33 cellular contexts compared by ENCODE assay signal in the genomic region with DNA sequence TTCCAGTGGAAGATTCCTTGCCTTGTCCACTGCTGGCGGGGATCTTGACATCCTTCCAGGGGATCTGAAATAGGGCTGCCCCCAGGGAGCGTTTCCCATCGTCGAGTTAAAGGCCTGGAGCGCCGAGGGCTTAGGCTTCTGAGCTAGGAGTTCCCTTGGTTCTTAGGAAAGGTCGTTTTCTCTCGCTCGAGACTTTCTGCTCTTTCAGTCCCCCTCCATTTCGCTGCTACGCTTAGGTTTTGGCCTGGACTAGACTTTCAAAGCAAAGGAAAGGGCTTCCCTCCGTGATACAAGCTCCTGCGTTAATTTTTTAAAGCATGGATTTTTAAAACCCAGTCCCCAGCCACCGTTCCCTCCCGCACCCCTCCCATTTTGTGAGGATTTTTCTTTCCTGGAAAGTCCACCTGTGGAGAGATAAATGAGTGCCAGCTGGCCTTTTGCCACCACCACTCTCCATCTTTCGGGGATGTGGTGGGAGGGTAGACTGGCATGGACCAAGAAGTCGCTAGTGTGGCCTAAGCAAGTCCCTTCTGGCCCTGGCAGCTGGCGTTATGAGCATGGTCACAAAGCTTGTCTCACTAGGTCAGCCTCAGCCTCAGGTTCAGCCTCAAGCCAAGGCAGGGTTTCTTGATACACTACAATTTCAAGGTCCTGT. TPM values are rescaled to one million over a fixed set of nuclear protein-coding genes. Genes with fewer than 3 reads are reported as not detected.
A peak's percentile ranks its signal among the peaks of the same experiment; 100 is the strongest.
DNase-seq lines count a peak whose midpoint lies in the region; ATAC-seq and TF ChIP-seq lines count a peak whose summit lies in the region.
"Had no signal": no experiment of that assay in that cellular context is flagged by ENCODE, and none has a peak within 500 bp of the region (broad histone marks: within the 10 kb centered on the region; RNA-seq: fewer than 3 reads in every experiment).

No MANE protein-coding gene starts in this region.

- 18 to 22% methylated on average over 17 to 18 of the region's 18 CpGs for WGBS in testis, 2 donors

- DNase-seq in ELF-1 (ENCODE audit: low read depth, low spot score) (peak; percentile 12), NCI-H69 (lab: John Stamatoyannopoulos, UW) (peak; percentile 16), glutamatergic neuron (peak; percentile 49), mucosa of descending colon (peak; percentile 72 to 74 (median 74)), testis (no peak), UCSD-AML1 (lab: John Stamatoyannopoulos, UW; ENCODE audit: unreplicated experiment) (no peak)
- DNase-seq: 8988T; activated CD8-positive, alpha-beta memory T cell treated with anti-CD3 and anti-CD28 coated beads, Interleukin-2, amount 50 U/mL, for 4 hours; activated naive CD4-positive, alpha-beta T cell treated with anti-CD3 and anti-CD28 coated beads, Interleukin-2, amount 50 U/mL, for 16 hours; amniotic stem cell; effector CD8-positive, alpha-beta T cell; head of caudate nucleus; Kasumi-1; left ventricle myocardium superior; MV-4-11; naive thymus-derived CD4-positive, alpha-beta T cell; NCI-H146; NCI-H2107; PC-9; SIG-M5; spleen; SW 1271 had no signal

- ATAC-seq in mucosa of descending colon: peak; percentile 4
- no peak for ATAC-seq in HG02763 (IDR thresholded peaks at IDR 0.05; ENCODE audit: unreplicated experiment)
- ATAC-seq in GM21360 (IDR thresholded peaks at IDR 0.05; ENCODE audit: unreplicated experiment): no peak
- ATAC-seq: HCT116; left ventricle myocardium superior; naive thymus-derived CD4-positive, alpha-beta T cell; WTC11 had no signal

- H3K27ac ChIP-seq in testis: no peak overlapping the region
- H3K27ac ChIP-seq: breast epithelium, HL-60, PC-9, right atrium auricular region, spleen, tibial nerve had no signal

- H3K27me3 ChIP-seq in testis: no peaks in the 10 kb centered on the region

- TF ChIP-seq POLR2A in testis (IDR thresholded peaks at IDR 0.05): no peak

- TF ChIP-seq CTCF in glutamatergic neuron (IDR thresholded peaks at IDR 0.05; ENCODE audit: partially characterized antibody, unreplicated experiment) (no peak), mucosa of descending colon (IDR thresholded peaks at IDR 0.05) (no peak), testis (IDR thresholded peaks at IDR 0.05) (no peak)

- peaks cover 6% of the 10 kb centered on the region for H3K4me1 Mint-ChIP-seq in glutamatergic neuron (ENCODE audit: low read depth, unreplicated experiment)

- intact Hi-C loops in mucosa of descending colon (cut with DNase I, micrococcal nuclease): no loop called here
- intact Hi-C loops in testis (cut with DNase I; ENCODE audit: low total_unique reads): no loop called here

- peak overlapping the region; percentile 42 for H3K4me3 Mint-ChIP-seq in glutamatergic neuron (ENCODE audit: unreplicated experiment)
- H3K4me3 Mint-ChIP-seq: activated T-helper 1 cell treated with anti-CD3 and anti-CD28 coated beads, Interleukin-12 subunit alpha, Interleukin-12 subunit beta, Interleukin-2, Interleukin-4 antibody, amounts not matched to agents 30 ng/mL and 10 ng/mL and 1 ng/mL, durations not matched to agents 14 hours and 24 hours and 36 hours; WTC11 had no signal

- peaks cover 11% of the 10 kb centered on the region for H3K9me3 Mint-ChIP-seq in glutamatergic neuron (ENCODE audit: unreplicated experiment)
- H3K9me3 Mint-ChIP-seq: activated T-helper 1 cell treated with anti-CD3 and anti-CD28 coated beads, Interleukin-12 subunit alpha, Interleukin-12 subunit beta, Interleukin-2, Interleukin-4 antibody, amounts not matched to agents 30 ng/mL and 10 ng/mL and 1 ng/mL, durations not matched to agents 14 hours and 24 hours and 36 hours; WTC11 had no signal

- H3K27ac Mint-ChIP-seq in glutamatergic neuron (ENCODE audit: unreplicated experiment): no peak overlapping the region
- H3K27ac Mint-ChIP-seq: activated T-helper 1 cell treated with anti-CD3 and anti-CD28 coated beads, Interleukin-12 subunit alpha, Interleukin-12 subunit beta, Interleukin-2, Interleukin-4 antibody, amounts not matched to agents 30 ng/mL and 10 ng/mL and 1 ng/mL, durations not matched to agents 14 hours and 24 hours and 36 hours; WTC11 had no signal

- H3K36me3 ChIP-seq in mucosa of descending colon (ENCODE audit: low read depth): no peaks in the 10 kb centered on the region
- no peaks in the 10 kb centered on the region for H3K36me3 ChIP-seq in testis (ENCODE audit: low read depth, missing control alignments)
- H3K36me3 ChIP-seq: breast epithelium, right atrium auricular region, spleen, tibial nerve had no signal

- H3K9me3 ChIP-seq in mucosa of descending colon: no peaks in the 10 kb centered on the region
- no peaks in the 10 kb centered on the region for H3K9me3 ChIP-seq in testis
- H3K9me3 ChIP-seq: breast epithelium, right atrium auricular region, spleen, tibial nerve had no signal

- H3K4me3 ChIP-seq in mucosa of descending colon (no peak overlapping the region), testis (no peak overlapping the region)
- H3K4me3 ChIP-seq: PC-9, right atrium auricular region had no signal

- H3K4me1 ChIP-seq in mucosa of descending colon (ENCODE audit: low read depth): peaks cover 7% of the 10 kb centered on the region
- H3K4me1 ChIP-seq in testis: peaks cover 9% of the 10 kb centered on the region

- H3K27me3 Mint-ChIP-seq in glutamatergic neuron (ENCODE audit: unreplicated experiment): peaks cover 16% of the 10 kb centered on the region

- no peaks in the 10 kb centered on the region for H3K36me3 Mint-ChIP-seq in glutamatergic neuron (ENCODE audit: unreplicated experiment)
- H3K36me3 Mint-ChIP-seq: WTC11 had no signal

RNA-seq across cellular contexts. Expression of gene NR5A2, which starts 9.2 kb away (rescaled TPM):
- total RNA-seq in glutamatergic neuron (ENCODE audit: unreplicated experiment) (2.0 TPM), mucosa of descending colon (10 to 100 TPM; 32.7 to 75.3 (median 47.9) TPM), testis (1 to 10 TPM; 2.3 to 4.4 TPM)
- 1.3 TPM for polyA plus RNA-seq in testis (ENCODE audit: insufficient read depth, low read depth, low replicate concordance)
- total RNA-seq: epithelial cell of proximal tubule, osteocyte had no signal
- polyA plus RNA-seq: naive thymus-derived CD4-positive, alpha-beta T cell had no signal

Comparison
In these comparisons a context has a peak if more than half of its experiments do, and no peak if none do; other contexts are left out.
1. DNase-seq: peak in ELF-1 (single experiment), NCI-H69 (single experiment), glutamatergic neuron (single experiment) and mucosa of descending colon (3 of 3); none in testis (single experiment) and UCSD-AML1 (single experiment).
2. RNA of gene NR5A2, which starts 9.2 kb away (total RNA-seq): 32.7 to 75.3 TPM in mucosa of descending colon; 2.3 to 4.4 TPM in testis and 2.0 TPM in glutamatergic neuron (single experiment); every median in the first group is over 4 times any median in the second.